In genomic region chr21:15343066-15343465, GRCh38 we compare ENCODE assay signal across 1 cellular context.
TF ChIP-seq lines count a peak whose summit lies in the region.

No MANE protein-coding gene starts in this region.

TF ChIP-seq in A549, 52 proteins besides CTCF, POLR2A, EP300 and RAD21 (continued from another document):
- peak; percentile 87 for TF ChIP-seq NFE2L2 (conservative IDR thresholded peaks at IDR 0.05; ENCODE audit: low read length)
TF ChIP-seq in A549: peak in this region for 2.
